In the genomic region with DNA sequence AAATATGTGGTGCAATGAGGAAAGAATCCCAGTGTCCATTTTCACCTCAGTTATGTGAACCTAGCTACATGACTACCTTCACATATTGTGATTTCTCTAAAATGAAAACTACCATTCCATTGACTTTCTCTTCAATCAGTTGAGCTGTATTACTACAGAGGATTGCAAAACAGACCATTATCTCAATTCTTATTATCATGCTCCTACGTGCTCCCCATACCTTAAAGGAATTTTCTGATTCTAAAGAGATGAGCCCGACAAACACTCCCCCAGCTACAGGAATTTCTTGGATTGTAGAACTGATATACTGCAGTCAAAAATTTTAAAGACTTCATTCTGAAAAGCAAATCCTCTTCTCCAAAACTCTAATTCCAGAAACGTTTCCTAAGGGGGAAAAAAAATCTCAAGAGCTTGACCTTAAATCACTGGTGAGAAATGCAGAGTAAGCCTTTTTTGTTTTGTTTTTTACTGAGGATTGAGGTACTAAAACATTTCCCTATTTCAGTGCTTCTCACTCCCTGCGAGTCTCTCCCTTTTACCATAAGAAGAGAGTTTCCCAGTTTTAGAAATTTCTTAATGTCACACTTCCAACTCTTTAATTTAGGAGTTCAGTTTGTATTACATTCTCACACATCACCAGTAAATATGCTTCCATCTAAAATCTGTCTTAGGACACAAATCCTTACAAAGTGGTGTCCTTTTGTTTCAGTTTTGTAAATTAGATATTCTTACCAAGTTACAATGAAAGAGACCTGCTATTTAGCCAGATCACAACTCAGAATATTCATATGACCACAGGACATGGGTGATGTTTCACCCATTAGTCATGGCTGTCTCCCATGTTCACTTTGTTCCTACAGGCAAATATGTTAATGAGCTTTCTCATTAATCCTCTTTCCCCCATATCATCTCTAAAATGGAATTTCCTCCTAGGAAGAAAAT, we compare ENCODE assay signal across 20 cellular contexts.
DNase-seq lines count a peak whose midpoint lies in the region; ATAC-seq, FAIRE-seq and TF ChIP-seq lines count a peak whose summit lies in the region.
"Had no signal": no experiment of that assay in that cellular context is flagged by ENCODE, and none has a peak within 500 bp of the region (broad histone marks: within the 10 kb centered on the region; RNA-seq: fewer than 3 reads in every experiment).

No MANE protein-coding gene starts in this region.

- in situ Hi-C loops in GM23248 (cut with MboI): no loop called here

- H3K9me2 ChIP-seq in GM23248 (ENCODE audit: insufficient read depth) (no peaks in the 10 kb centered on the region), PC-3 (replicated peaks; ENCODE audit: low read length) (no peaks in the 10 kb centered on the region)

- no peaks in the 10 kb centered on the region for H3K36me3 ChIP-seq in GM23248 (ENCODE audit: low read depth)
- H3K36me3 ChIP-seq in PC-3 (ENCODE audit: low read depth, low read length): no peaks in the 10 kb centered on the region
- no peaks in the 10 kb centered on the region for H3K36me3 ChIP-seq in osteoblast (ENCODE audit: insufficient read depth, low read length)
- H3K36me3 ChIP-seq: gastrocnemius medialis had no signal

- 0 out of 2 replicates have a peak overlapping the region, but pooled peaks have one; percentile 11 for H3K4me3 ChIP-seq in GM23248
- H3K4me3 ChIP-seq in PC-3 (ENCODE audit: low read length): no peak overlapping the region
- no peak overlapping the region for H3K4me3 ChIP-seq in osteoblast (ENCODE audit: insufficient read depth, low read length)
- H3K4me3 ChIP-seq: coronary artery, gastrocnemius medialis, skin epidermis had no signal

- ATAC-seq in PC-3 (peak; percentile 65), HG03095 (IDR thresholded peaks at IDR 0.05; ENCODE audit: unreplicated experiment) (no peak)
- ATAC-seq: activated CD4-positive, CD25-positive, alpha-beta regulatory T cell treated with anti-CD3 and anti-CD28 coated beads, Interleukin-2, amount 50 U/mL, for 24 hours; activated naive CD8-positive, alpha-beta T cell treated with anti-CD3 and anti-CD28 coated beads, Interleukin-2, amount 50 U/mL, for 24 hours; gastrocnemius medialis; naive thymus-derived CD4-positive, alpha-beta T cell had no signal

- intact Hi-C loops in PC-3 (cut with micrococcal nuclease): loop anchor here (5.0 kb wide), 1 partner anchor 61 kb away; no protein-coding TSS in a partner anchor

- H3K4me2 ChIP-seq in GM23248 (ENCODE audit: unreplicated experiment): peak overlapping the region; percentile 46
- no peak overlapping the region for H3K4me2 ChIP-seq in PC-3 (ENCODE audit: low read length)
- peak overlapping the region; percentile 22 for H3K4me2 ChIP-seq in osteoblast (ENCODE audit: insufficient read depth, low read length)

- CTCF ChIA-PET in PC-3 (lab: Charles Lee): no interaction called here

- H3K9ac ChIP-seq in GM23248: no peak overlapping the region; the same call in 1 of the 2 replicates
- no peak overlapping the region for H3K9ac ChIP-seq in PC-3 (ENCODE audit: low read length)

- H3K9me3 ChIP-seq in GM23248 (ENCODE audit: low read depth) (no peaks in the 10 kb centered on the region), PC-3 (ENCODE audit: low read length) (no peaks in the 10 kb centered on the region), osteoblast (ENCODE audit: low read depth, low read length) (no peaks in the 10 kb centered on the region)
- H3K9me3 ChIP-seq: gastrocnemius medialis had no signal

- DNase-seq in GM23248 (peak; percentile 74), PC-3 (peak; percentile 63), osteoblast (ENCODE audit: insufficient read length, low spot score, missing footprints) (peak; percentile 62), AG20443 (ENCODE audit: low spot score) (no peak), NCI-H2196 treated with DMSO at 0.1 percent for 48 hours (lab: John Stamatoyannopoulos, UW; ENCODE audit: unreplicated experiment) (no peak), medulla oblongata (ENCODE audit: extremely low spot score) (no peak)
- DNase-seq: activated naive CD8-positive, alpha-beta T cell treated with anti-CD3 and anti-CD28 coated beads, Interleukin-2, amount 50 U/mL, for 24 hours; CD4-positive, CD25-positive, alpha-beta regulatory T cell; gastrocnemius medialis; KBM-7; left cardiac atrium; naive thymus-derived CD4-positive, alpha-beta T cell; NCI-H187; NCI-H774; SW 1271 had no signal

- H4K20me1 ChIP-seq in GM23248 (ENCODE audit: insufficient read depth) (no peaks in the 10 kb centered on the region), PC-3 (ENCODE audit: low read length) (no peaks in the 10 kb centered on the region), osteoblast (ENCODE audit: insufficient read depth, low read length) (no peaks in the 10 kb centered on the region)

- peaks cover 34% of the 10 kb centered on the region for H3F3A ChIP-seq in GM23248 (ENCODE audit: insufficient read depth)
- H3F3A ChIP-seq in PC-3 (ENCODE audit: low read length, unreplicated experiment): no peaks in the 10 kb centered on the region

- no peak overlapping the region for H2AFZ ChIP-seq in GM23248
- H2AFZ ChIP-seq in PC-3 (ENCODE audit: low read length): no peak overlapping the region
- no peak overlapping the region for H2AFZ ChIP-seq in osteoblast (ENCODE audit: low read length)

- H3K79me2 ChIP-seq in GM23248 (ENCODE audit: insufficient read depth): no peaks in the 10 kb centered on the region
- no peaks in the 10 kb centered on the region for H3K79me2 ChIP-seq in PC-3 (ENCODE audit: low read length)
- H3K79me2 ChIP-seq in osteoblast (ENCODE audit: insufficient read depth, low read length): no peaks in the 10 kb centered on the region

- no peak for TF ChIP-seq CTCF in PC-3 (conservative IDR thresholded peaks at IDR 0.05; ENCODE audit: low read depth, low read length)
- no peak for TF ChIP-seq CTCF in osteoblast (IDR thresholded peaks at IDR 0.05; ENCODE audit: extremely low read depth, low read depth, low read length)

- 53 to 60% methylated on average over 4 of the region's 4 CpGs for WGBS in GM23248 (ENCODE audit: low coverage in 1 of 2, low lambda C conversion rate in 2 of 2, missing lambda C conversion rate in 2 of 2), 2 experiments

- H3K27ac ChIP-seq in GM23248 (peak overlapping the region; percentile 31), PC-3 (ENCODE audit: low read length) (no peak overlapping the region), osteoblast (ENCODE audit: low read depth, low read length) (no peak overlapping the region)
- H3K27ac ChIP-seq: coronary artery had no signal

- FAIRE-seq in endometrium (lab: Jason Lieb, UNC): peak; percentile 8

- H3K27me3 ChIP-seq in GM23248 (replicated peaks; ENCODE audit: insufficient read depth) (no peaks in the 10 kb centered on the region), PC-3 (ENCODE audit: low read length) (0 out of 2 replicates have a peak, but pooled peaks cover 5% of the 10 kb centered on the region), osteoblast (ENCODE audit: insufficient read depth, low read length) (no peaks in the 10 kb centered on the region)
- H3K27me3 ChIP-seq: gastrocnemius medialis had no signal

- no TSS peak for BruUV-seq in PC-3 (replicated peaks; lab: Mats Ljungman, UMichigan)

- H3K4me1 ChIP-seq in GM23248 (ENCODE audit: insufficient read depth) (peaks cover 25% of the 10 kb centered on the region), PC-3 (ENCODE audit: insufficient read depth, low read length) (peaks cover 20% of the 10 kb centered on the region), osteoblast (ENCODE audit: insufficient read depth, low read length) (no peaks in the 10 kb centered on the region)

- POLR2A ChIA-PET in PC-3 (lab: Charles Lee; ENCODE audit: unreplicated experiment): no interaction called here

Comparison
In these comparisons a context has a peak if more than half of its experiments do, and no peak if none do; other contexts are left out.
1. DNase-seq: peak in GM23248 (single experiment), PC-3 (single experiment) and osteoblast (single experiment); none in AG20443 (single experiment), NCI-H2196 treated with DMSO at 0.1 percent for 48 hours (single experiment) and medulla oblongata (single experiment).